8 cellular contexts compared by ENCODE assay signal in genomic region chr12:110846615-110847566, GRCh38. TPM values are rescaled to one million over a fixed set of nuclear protein-coding genes. Genes with fewer than 3 reads are reported as not detected.
DNase-seq lines count a peak whose midpoint lies in the region; ATAC-seq and TF ChIP-seq lines count a peak whose summit lies in the region.

CCDC63 (plus strand) TSS chr12:110846987; CDS start chr12:110852955, 5,968 bp downstream.

- H3K9me3 Mint-ChIP-seq in activated CD4-positive, alpha-beta memory T cell treated with anti-CD3 and anti-CD28 coated beads, Interleukin-2, amount 10 ng/mL, durations not matched to agents 7 days and 5 days = no peaks in the 10 kb centered on the region
- H3K9me3 Mint-ChIP-seq in naive thymus-derived CD4-positive, alpha-beta T cell = peaks cover 0 to 3% (median 0%) of the 10 kb centered on the region in 11 donors

- DNase-seq in COLO668 (lab: John Stamatoyannopoulos, UW; ENCODE audit: unreplicated experiment) (peak; percentile 39), LNCaP clone FGC (ENCODE audit: low read depth) (no peak), fibroblast of gingiva (ENCODE audit: low read depth) (peak; percentile 35), uterus (peak; percentile 17 to 44), epidermal melanocyte (ENCODE audit: insufficient read length, low spot score) (no peak)
- DNase-seq in activated CD4-positive, alpha-beta memory T cell treated with anti-CD3 and anti-CD28 coated beads, Interleukin-2, amount 10 ng/mL, durations not matched to agents 7 days and 5 days = peak; percentile 28
- peak in 7 of 9 donors; percentile 9 to 44 (median 19) for DNase-seq in naive thymus-derived CD4-positive, alpha-beta T cell

- TF ChIP-seq POLR2A in uterus (IDR thresholded peaks at IDR 0.05) = no peak

- no peaks in the 10 kb centered on the region for H3K4me1 ChIP-seq in naive thymus-derived CD4-positive, alpha-beta T cell (ENCODE audit: control insufficient read depth in 2 of 2, insufficient read depth in 2 of 2, low read length in 2 of 2)
- H3K4me1 ChIP-seq in uterus = no peaks in the 10 kb centered on the region

- peak; percentile 36 for TF ChIP-seq CTCF in LNCaP clone FGC (IDR thresholded peaks at IDR 0.05; ENCODE audit: control insufficient read depth, extremely low read depth, insufficient read depth)
- TF ChIP-seq CTCF in uterus (IDR thresholded peaks at IDR 0.05) = peak; percentile 20 to 37 (median 32)

- H3K4me3 ChIP-seq in LNCaP clone FGC (ENCODE audit: low read depth, low read length) (no peak within 1 kb of the TSS), uterus (peak within 1 kb of the TSS in 1 of 2 donors; percentile 27)
- H3K4me3 ChIP-seq in naive thymus-derived CD4-positive, alpha-beta T cell (ENCODE audit: low read length) = peak within 1 kb of the TSS; percentile 35

- peaks cover 59% of the 10 kb centered on the region for H3K27me3 Mint-ChIP-seq in activated CD4-positive, alpha-beta memory T cell treated with anti-CD3 and anti-CD28 coated beads, Interleukin-2, amount 10 ng/mL, durations not matched to agents 7 days and 5 days
- H3K27me3 Mint-ChIP-seq in naive thymus-derived CD4-positive, alpha-beta T cell = peaks cover 16 to 67% (median 28%) of the 10 kb centered on the region in 5 donors

- intact Hi-C loops in naive thymus-derived CD4-positive, alpha-beta T cell (cut with micrococcal nuclease) = loop anchor here in 1 of 2 donors (1.0 kb wide), 1 partner anchor 41 kb away; no protein-coding TSS in a partner anchor
- intact Hi-C loops in uterus (cut with DNase I; ENCODE audit: low total_unique reads) = no loop called here

- H3K27ac ChIP-seq in naive thymus-derived CD4-positive, alpha-beta T cell (ENCODE audit: low read depth, low read length) = no peak within 1 kb of the TSS
- H3K27ac ChIP-seq in uterus = no peak within 1 kb of the TSS

- peaks cover 5% of the 10 kb centered on the region for H3K4me1 Mint-ChIP-seq in activated CD4-positive, alpha-beta memory T cell treated with anti-CD3 and anti-CD28 coated beads, Interleukin-2, amount 10 ng/mL, durations not matched to agents 7 days and 5 days
- H3K4me1 Mint-ChIP-seq in naive thymus-derived CD4-positive, alpha-beta T cell = peaks cover 0 to 10% (median 4%) of the 10 kb centered on the region in 7 donors

- no peaks in the 10 kb centered on the region for H3K36me3 Mint-ChIP-seq in activated CD4-positive, alpha-beta memory T cell treated with anti-CD3 and anti-CD28 coated beads, Interleukin-2, amount 10 ng/mL, durations not matched to agents 7 days and 5 days (ENCODE audit: low read depth)
- H3K36me3 Mint-ChIP-seq in naive thymus-derived CD4-positive, alpha-beta T cell = no peaks in the 10 kb centered on the region

- ATAC-seq in naive thymus-derived CD4-positive, alpha-beta T cell = peak; percentile 68
- no peak for ATAC-seq in HG03196 (IDR thresholded peaks at IDR 0.05; ENCODE audit: unreplicated experiment)

- CTCF ChIA-PET in activated CD4-positive, alpha-beta memory T cell treated with anti-CD3 and anti-CD28 coated beads, Interleukin-2, amount 10 ng/mL, durations not matched to agents 7 days and 5 days (lab: Charles Lee) = interaction anchor here (0.9 to 1.7 kb wide), 6 partner anchors 38 to 245 kb away, joined by 3 to 6 read pairs (median 3); no protein-coding TSS in a partner anchor
- CTCF ChIA-PET in naive thymus-derived CD4-positive, alpha-beta T cell (lab: Charles Lee) = interaction anchor here (0.5 to 1.4 kb wide), 3 partner anchors 101 to 397 kb away, joined by 3 to 7 read pairs (median 4); partner anchors contain the start of gene ARPC3

- POLR2A ChIA-PET in activated CD4-positive, alpha-beta memory T cell treated with anti-CD3 and anti-CD28 coated beads, Interleukin-2, amount 10 ng/mL, durations not matched to agents 7 days and 5 days (lab: Charles Lee) = no interaction called here
- POLR2A ChIA-PET in naive thymus-derived CD4-positive, alpha-beta T cell (lab: Charles Lee) = interaction anchor here (1.3 kb wide), 1 partner anchor 397 kb away, joined by 6 read pairs; no protein-coding TSS in a partner anchor

- H3K27ac Mint-ChIP-seq in activated CD4-positive, alpha-beta memory T cell treated with anti-CD3 and anti-CD28 coated beads, Interleukin-2, amount 10 ng/mL, durations not matched to agents 7 days and 5 days = no peak within 1 kb of the TSS
- H3K27ac Mint-ChIP-seq in naive thymus-derived CD4-positive, alpha-beta T cell = peak within 1 kb of the TSS in 3 of 9 donors; percentile 53 to 84 (median 61)

- peaks cover 0 to 3% of the 10 kb centered on the region in 2 donors for H3K27me3 ChIP-seq in naive thymus-derived CD4-positive, alpha-beta T cell (ENCODE audit: control insufficient read depth in 2 of 2, insufficient read depth in 2 of 2, low read length in 2 of 2)
- no peaks in the 10 kb centered on the region for H3K27me3 ChIP-seq in uterus

- H3K9me3 ChIP-seq in naive thymus-derived CD4-positive, alpha-beta T cell (ENCODE audit: control insufficient read depth in 2 of 3, low read length in 3 of 3) = no peaks in the 10 kb centered on the region
- H3K9me3 ChIP-seq in uterus = no peaks in the 10 kb centered on the region

- no peaks in the 10 kb centered on the region for H3K36me3 ChIP-seq in naive thymus-derived CD4-positive, alpha-beta T cell (ENCODE audit: control insufficient read depth in 2 of 3, insufficient read depth in 3 of 3, low read length in 3 of 3)
- H3K36me3 ChIP-seq in uterus = no peaks in the 10 kb centered on the region

- peak within 1 kb of the TSS; percentile 59 for H3K4me3 Mint-ChIP-seq in activated CD4-positive, alpha-beta memory T cell treated with anti-CD3 and anti-CD28 coated beads, Interleukin-2, amount 10 ng/mL, durations not matched to agents 7 days and 5 days
- H3K4me3 Mint-ChIP-seq in naive thymus-derived CD4-positive, alpha-beta T cell = peak within 1 kb of the TSS; percentile 80 to 90 (median 84)

RNA-seq across cellular contexts. Expression of gene CCDC63, which starts in this region (rescaled TPM):
- not detected for total RNA-seq in activated CD4-positive, alpha-beta memory T cell treated with anti-CD3 and anti-CD28 coated beads, Interleukin-2, amount 10 ng/mL, durations not matched to agents 7 days and 5 days
- not detected for total RNA-seq in naive thymus-derived CD4-positive, alpha-beta T cell
- not detected for polyA plus RNA-seq in naive thymus-derived CD4-positive, alpha-beta T cell
- total RNA-seq in uterus = not detected

Comparison
In these comparisons a context has a peak if more than half of its experiments do, and no peak if none do; other contexts are left out.
1. Peak in DNase-seq in activated CD4-positive, alpha-beta memory T cell treated with anti-CD3 and anti-CD28 coated beads, Interleukin-2, amount 10 ng/mL, durations not matched to agents 7 days and 5 days; RNA of the gene not detected or under 1 TPM.
2. Peak in DNase-seq, ATAC-seq and H3K4me3 ChIP-seq in naive thymus-derived CD4-positive, alpha-beta T cell; RNA of the gene not detected or under 1 TPM.
3. Peak in DNase-seq in uterus; RNA of the gene not detected or under 1 TPM.
4. DNase-seq: peak in COLO668 (single experiment) and fibroblast of gingiva (single experiment); none in LNCaP clone FGC (single experiment) and epidermal melanocyte (single experiment).